11 cellular contexts compared by ENCODE assay signal in genomic region chr10:42690449-42691360, GRCh38. TPM values are rescaled to one million over a fixed set of nuclear protein-coding genes. Genes with fewer than 3 reads are reported as not detected.
DNase-seq lines count a peak whose midpoint lies in the region; ATAC-seq and TF ChIP-seq lines count a peak whose summit lies in the region.
"Had no signal": no experiment of that assay in that cellular context is flagged by ENCODE, and none has a peak within 500 bp of the region (broad histone marks: within the 10 kb centered on the region; RNA-seq: fewer than 3 reads in every experiment).

No MANE protein-coding gene starts in this region.

- no peak overlapping the region for H3K27ac ChIP-seq in OCI-LY7 (ENCODE audit: low read depth, low read length, poor library complexity, severe bottlenecking)
- no peak overlapping the region for H3K27ac ChIP-seq in CD4-positive, alpha-beta memory T cell (ENCODE audit: low read depth, low read length)
- H3K27ac ChIP-seq: SK-N-MC had no signal

- POLR2A ChIA-PET in OCI-LY7 (lab: Charles Lee), result no interaction called here
- POLR2A ChIA-PET in CD4-positive, alpha-beta memory T cell (lab: Charles Lee; ENCODE audit: partially characterized antibody), result no interaction called here

- ATAC-seq in GM18873 (IDR thresholded peaks at IDR 0.05; ENCODE audit: low FRiP score, unreplicated experiment), result no peak

- intact Hi-C loops in OCI-LY7 (cut with micrococcal nuclease; ENCODE audit: unreplicated experiment), result no loop called here
- intact Hi-C loops in CD4-positive, alpha-beta memory T cell (cut with micrococcal nuclease), result no loop called here
- intact Hi-C loops in activated T-helper 1 cell treated with anti-CD3 and anti-CD28 coated beads, Interleukin-12 subunit alpha, Interleukin-12 subunit beta, Interleukin-2, Interleukin-4 antibody, amounts not matched to agents 30 ng/mL and 10 ng/mL and 1 ng/mL, durations not matched to agents 14 hours and 24 hours and 36 hours (cut with micrococcal nuclease), result no loop called here

- peak; percentile 1 for DNase-seq in G401 (ENCODE audit: low spot score)
- DNase-seq in NAMALWA (ENCODE audit: low spot score), result peak; percentile 5
- DNase-seq in OCI-LY7 (ENCODE audit: low spot score), result no peak
- DNase-seq in islet precursor cell, result peak; percentile 55
- no peak for DNase-seq in CD4-positive, alpha-beta memory T cell
- DNase-seq in activated T-helper 1 cell treated with anti-CD3 and anti-CD28 coated beads, Interleukin-12 subunit alpha, Interleukin-12 subunit beta, Interleukin-2, Interleukin-4 antibody, amounts not matched to agents 30 ng/mL and 10 ng/mL and 1 ng/mL, durations not matched to agents 14 hours and 24 hours and 36 hours (ENCODE audit: low spot score), result no peak
- DNase-seq: activated CD4-positive, alpha-beta T cell treated with anti-CD3 and anti-CD28 coated beads, Interleukin-2, amount 10 ng/mL, durations not matched to agents 24 days and 14 days had no signal

- CTCF ChIA-PET in OCI-LY7 (lab: Charles Lee; ENCODE audit: unreplicated experiment), result no interaction called here
- CTCF ChIA-PET in CD4-positive, alpha-beta memory T cell (lab: Charles Lee; ENCODE audit: partially characterized antibody), result no interaction called here

- no peaks in the 10 kb centered on the region for H4K20me1 ChIP-seq in OCI-LY7 (ENCODE audit: insufficient read depth, low read length)

- TF ChIP-seq CTCF in OCI-LY7 (conservative IDR thresholded peaks at IDR 0.05; ENCODE audit: low read length), result 0 out of 2 replicates have a peak, but pooled peaks have one; percentile 32

- H3K4me1 ChIP-seq in OCI-LY7 (ENCODE audit: insufficient read depth, low read length, poor library complexity, severe bottlenecking), result no peaks in the 10 kb centered on the region
- H3K4me1 ChIP-seq in CD4-positive, alpha-beta memory T cell (ENCODE audit: insufficient read depth, low read length), result peaks cover 13% of the 10 kb centered on the region

- no peak overlapping the region for H2AFZ ChIP-seq in OCI-LY7 (ENCODE audit: low read length)

- H3K27ac Mint-ChIP-seq in CD4-positive, alpha-beta memory T cell, result no peak overlapping the region
- no peak overlapping the region for H3K27ac Mint-ChIP-seq in activated T-helper 1 cell treated with anti-CD3 and anti-CD28 coated beads, Interleukin-12 subunit alpha, Interleukin-12 subunit beta, Interleukin-2, Interleukin-4 antibody, amounts not matched to agents 30 ng/mL and 10 ng/mL and 1 ng/mL, durations not matched to agents 14 hours and 24 hours and 36 hours
- H3K27ac Mint-ChIP-seq: activated CD4-positive, alpha-beta T cell treated with anti-CD3 and anti-CD28 coated beads, Interleukin-2, amount 10 ng/mL, durations not matched to agents 24 days and 14 days had no signal

- H3K27me3 ChIP-seq in CD4-positive, alpha-beta memory T cell (ENCODE audit: insufficient read depth, low read length), result no peaks in the 10 kb centered on the region

- in situ Hi-C loops in G401 (cut with HindIII; ENCODE audit: low sequenced_read_pairs), result no loop called here

- H3K4me3 Mint-ChIP-seq in CD4-positive, alpha-beta memory T cell, result no peak overlapping the region
- H3K4me3 Mint-ChIP-seq in activated T-helper 1 cell treated with anti-CD3 and anti-CD28 coated beads, Interleukin-12 subunit alpha, Interleukin-12 subunit beta, Interleukin-2, Interleukin-4 antibody, amounts not matched to agents 30 ng/mL and 10 ng/mL and 1 ng/mL, durations not matched to agents 14 hours and 24 hours and 36 hours, result no peak overlapping the region
- H3K4me3 Mint-ChIP-seq: activated CD4-positive, alpha-beta T cell treated with anti-CD3 and anti-CD28 coated beads, Interleukin-2, amount 10 ng/mL, durations not matched to agents 24 days and 14 days; neural crest cell had no signal

- no peaks in the 10 kb centered on the region for H3K9me3 ChIP-seq in OCI-LY7 (ENCODE audit: low read length)
- H3K9me3 ChIP-seq in CD4-positive, alpha-beta memory T cell (ENCODE audit: control insufficient read depth in 1 of 2, low read length in 2 of 2), result no peaks in the 10 kb centered on the region

- no peaks in the 10 kb centered on the region for H3K9me2 ChIP-seq in OCI-LY7 (ENCODE audit: insufficient read depth, low read length)

- no peaks in the 10 kb centered on the region for H3K36me3 Mint-ChIP-seq in CD4-positive, alpha-beta memory T cell
- H3K36me3 Mint-ChIP-seq in activated T-helper 1 cell treated with anti-CD3 and anti-CD28 coated beads, Interleukin-12 subunit alpha, Interleukin-12 subunit beta, Interleukin-2, Interleukin-4 antibody, amounts not matched to agents 30 ng/mL and 10 ng/mL and 1 ng/mL, durations not matched to agents 14 hours and 24 hours and 36 hours (ENCODE audit: low read depth), result no peaks in the 10 kb centered on the region

- no peaks in the 10 kb centered on the region for H3K79me2 ChIP-seq in OCI-LY7 (ENCODE audit: insufficient read depth, low read depth, low read length)

- no peaks in the 10 kb centered on the region for H3K36me3 ChIP-seq in OCI-LY7 (ENCODE audit: insufficient read depth, low read length)
- H3K36me3 ChIP-seq in CD4-positive, alpha-beta memory T cell (ENCODE audit: insufficient read depth, low read length), result no peaks in the 10 kb centered on the region

- no peak overlapping the region for H3K4me3 ChIP-seq in OCI-LY7 (ENCODE audit: low read depth, low read length, poor library complexity, severe bottlenecking)
- H3K4me3 ChIP-seq in CD4-positive, alpha-beta memory T cell (ENCODE audit: low read length in 2 of 2), result no peak overlapping the region
- H3K4me3 ChIP-seq: SK-N-MC, smooth muscle cell had no signal

- no peaks in the 10 kb centered on the region for H3K9me3 Mint-ChIP-seq in CD4-positive, alpha-beta memory T cell
- peaks cover 5% of the 10 kb centered on the region for H3K9me3 Mint-ChIP-seq in activated T-helper 1 cell treated with anti-CD3 and anti-CD28 coated beads, Interleukin-12 subunit alpha, Interleukin-12 subunit beta, Interleukin-2, Interleukin-4 antibody, amounts not matched to agents 30 ng/mL and 10 ng/mL and 1 ng/mL, durations not matched to agents 14 hours and 24 hours and 36 hours

- BruUV-seq in OCI-LY7 (replicated peaks; lab: Mats Ljungman, UMichigan), result no TSS peak

- H3K4me2 ChIP-seq in OCI-LY7 (ENCODE audit: low read length), result no peak overlapping the region
- H3K4me2 ChIP-seq: smooth muscle cell had no signal

- no peaks in the 10 kb centered on the region for H3K27me3 Mint-ChIP-seq in CD4-positive, alpha-beta memory T cell
- peaks cover 2% of the 10 kb centered on the region for H3K27me3 Mint-ChIP-seq in activated T-helper 1 cell treated with anti-CD3 and anti-CD28 coated beads, Interleukin-12 subunit alpha, Interleukin-12 subunit beta, Interleukin-2, Interleukin-4 antibody, amounts not matched to agents 30 ng/mL and 10 ng/mL and 1 ng/mL, durations not matched to agents 14 hours and 24 hours and 36 hours (ENCODE audit: insufficient read depth)
- H3K27me3 Mint-ChIP-seq: activated CD4-positive, alpha-beta T cell treated with anti-CD3 and anti-CD28 coated beads, Interleukin-2, amount 10 ng/mL, durations not matched to agents 24 days and 14 days had no signal

- H3K4me1 Mint-ChIP-seq in CD4-positive, alpha-beta memory T cell, result peaks cover 4 to 23% (median 11%) of the 10 kb centered on the region in 4 donors
- no peaks in the 10 kb centered on the region for H3K4me1 Mint-ChIP-seq in activated T-helper 1 cell treated with anti-CD3 and anti-CD28 coated beads, Interleukin-12 subunit alpha, Interleukin-12 subunit beta, Interleukin-2, Interleukin-4 antibody, amounts not matched to agents 30 ng/mL and 10 ng/mL and 1 ng/mL, durations not matched to agents 14 hours and 24 hours and 36 hours (ENCODE audit: low read depth)
- H3K4me1 Mint-ChIP-seq: activated CD4-positive, alpha-beta T cell treated with anti-CD3 and anti-CD28 coated beads, Interleukin-2, amount 10 ng/mL, durations not matched to agents 24 days and 14 days; neural crest cell had no signal

RNA-seq across cellular contexts. Expression of gene ZNF33B, which starts 52.3 kb away (rescaled TPM):
- 17.6 and 24.8 TPM in 2 replicates for total RNA-seq in G401 (2014; rRNA removed; shearing (Covaris generic))
- total RNA-seq in OCI-LY7 (2014; rRNA removed; shearing (Covaris generic)), result 12.6 and 16.9 TPM in 2 replicates
- 19.9 and 20.9 TPM in 2 replicates for total RNA-seq in OCI-LY7 (2022)
- total RNA-seq in CD4-positive, alpha-beta memory T cell, result 10 to 100 TPM; 71.3 to 76.4 TPM
- polyA plus RNA-seq in CD4-positive, alpha-beta memory T cell, result 10 to 100 TPM; 11.7 to 22.6 TPM
- total RNA-seq in activated T-helper 1 cell treated with anti-CD3 and anti-CD28 coated beads, Interleukin-12 subunit alpha, Interleukin-12 subunit beta, Interleukin-2, Interleukin-4 antibody, amounts not matched to agents 30 ng/mL and 10 ng/mL and 1 ng/mL, durations not matched to agents 14 hours and 24 hours and 36 hours, result 7.6 and 7.9 TPM in 2 replicates

Comparison
In these comparisons a context has a peak if more than half of its experiments do, and no peak if none do; other contexts are left out.
1. DNase-seq: peak in G401 (single experiment), NAMALWA (single experiment) and islet precursor cell (single experiment); none in OCI-LY7 (single experiment), CD4-positive, alpha-beta memory T cell (0 of 5) and activated T-helper 1 cell treated with anti-CD3 and anti-CD28 coated beads, Interleukin-12 subunit alpha, Interleukin-12 subunit beta, Interleukin-2, Interleukin-4 antibody, amounts not matched to agents 30 ng/mL and 10 ng/mL and 1 ng/mL, durations not matched to agents 14 hours and 24 hours and 36 hours (single experiment).